7 cellular contexts compared by ENCODE assay signal in genomic region chr19:3479177-3479818, GRCh38. TPM values are rescaled to one million over a fixed set of nuclear protein-coding genes. Genes with fewer than 3 reads are reported as not detected.
DNase-seq lines count a peak whose midpoint lies in the region; ATAC-seq and TF ChIP-seq lines count a peak whose summit lies in the region.
"Had no signal": no experiment of that assay in that cellular context is flagged by ENCODE, and none has a peak within 500 bp of the region (broad histone marks: within the 10 kb centered on the region; RNA-seq: fewer than 3 reads in every experiment).

No MANE protein-coding gene starts in this region.

- H3K27me3 Mint-ChIP-seq in activated naive CD8-positive, alpha-beta T cell treated with anti-CD3 and anti-CD28 coated beads, Interleukin-2, amount 10 ng/mL, durations not matched to agents 7 days and 5 days = no peaks in the 10 kb centered on the region
- no peaks in the 10 kb centered on the region for H3K27me3 Mint-ChIP-seq in MCF 10A (ENCODE audit: insufficient read depth, unreplicated experiment)

- intact Hi-C loops in MCF 10A (cut with micrococcal nuclease) = no loop called here

- no TSS peak for BruUV-seq in MCF 10A (replicated peaks; lab: Mats Ljungman, UMichigan)

- no peak overlapping the region for H3K4me3 ChIP-seq in NB4 (ENCODE audit: low read depth, low read length)

- TF ChIP-seq CTCF in NB4 (IDR thresholded peaks at IDR 0.05; ENCODE audit: low read depth, low read length) (no peak), MCF 10A (IDR thresholded peaks at IDR 0.05; ENCODE audit: unreplicated experiment) (no peak)

- no peak for TF ChIP-seq POLR2A in NB4 (IDR thresholded peaks at IDR 0.05; ENCODE audit: extremely low read depth, insufficient read length)

- peak overlapping the region; percentile 91 for H3K4me3 Mint-ChIP-seq in activated naive CD8-positive, alpha-beta T cell treated with anti-CD3 and anti-CD28 coated beads, Interleukin-2, amount 10 ng/mL, durations not matched to agents 7 days and 5 days
- no peak overlapping the region for H3K4me3 Mint-ChIP-seq in MCF 10A (ENCODE audit: unreplicated experiment)
- H3K4me3 Mint-ChIP-seq: brain had no signal

- CTCF ChIA-PET in MCF 10A (lab: Yijun Ruan, JAX) = interaction anchor here (0.6 to 1.3 kb wide), 5 partner anchors 18 to 175 kb away, joined by 3 to 6 read pairs (median 4); no protein-coding TSS in a partner anchor

- POLR2A ChIA-PET in activated naive CD8-positive, alpha-beta T cell treated with anti-CD3 and anti-CD28 coated beads, Interleukin-2, amount 10 ng/mL, durations not matched to agents 7 days and 5 days (lab: Charles Lee) = interaction anchor here (0.6 to 1.7 kb wide), 4 partner anchors 20 to 783 kb away, joined by 3 to 4 read pairs (median 3); no protein-coding TSS in a partner anchor
- POLR2A ChIA-PET in MCF 10A (lab: Yijun Ruan, JAX) = interaction anchor here (1.2 to 1.4 kb wide), 2 partner anchors 21 to 174 kb away, joined by 5 to 7 read pairs; partner anchors contain the start of gene DOHH

- H3K9me3 Mint-ChIP-seq in activated naive CD8-positive, alpha-beta T cell treated with anti-CD3 and anti-CD28 coated beads, Interleukin-2, amount 10 ng/mL, durations not matched to agents 7 days and 5 days = no peaks in the 10 kb centered on the region
- H3K9me3 Mint-ChIP-seq in MCF 10A (ENCODE audit: unreplicated experiment) = no peaks in the 10 kb centered on the region

- DNase-seq in AML-193 (lab: John Stamatoyannopoulos, UW) = peak; percentile 67 to 71
- peak; percentile 64 for DNase-seq in NB4 (ENCODE audit: low read depth)
- peak; percentile 73 for DNase-seq in activated naive CD8-positive, alpha-beta T cell treated with anti-CD3 and anti-CD28 coated beads, Interleukin-2, amount 10 ng/mL, durations not matched to agents 7 days and 5 days
- DNase-seq in G401 (ENCODE audit: low spot score) = no peak
- no peak for DNase-seq in NCI-H1694 treated with DMSO at 0.1 percent for 48 hours (lab: John Stamatoyannopoulos, UW)
- no peak for DNase-seq in MCF 10A (ENCODE audit: unreplicated experiment)

- peak; percentile 43 for ATAC-seq in activated naive CD8-positive, alpha-beta T cell treated with anti-CD3 and anti-CD28 coated beads, Interleukin-2, amount 10 ng/mL, durations not matched to agents 7 days and 5 days (ENCODE audit: low read depth)

- no peaks in the 10 kb centered on the region for H3K36me3 Mint-ChIP-seq in activated naive CD8-positive, alpha-beta T cell treated with anti-CD3 and anti-CD28 coated beads, Interleukin-2, amount 10 ng/mL, durations not matched to agents 7 days and 5 days
- H3K36me3 Mint-ChIP-seq in MCF 10A (ENCODE audit: insufficient read depth, unreplicated experiment) = no peaks in the 10 kb centered on the region
- H3K36me3 Mint-ChIP-seq: brain had no signal

- in situ Hi-C loops in G401 (cut with HindIII; ENCODE audit: low sequenced_read_pairs) = no loop called here

- peaks cover 16% of the 10 kb centered on the region for H3K4me1 Mint-ChIP-seq in activated naive CD8-positive, alpha-beta T cell treated with anti-CD3 and anti-CD28 coated beads, Interleukin-2, amount 10 ng/mL, durations not matched to agents 7 days and 5 days
- H3K4me1 Mint-ChIP-seq in MCF 10A (ENCODE audit: insufficient read depth, unreplicated experiment) = no peaks in the 10 kb centered on the region
- H3K4me1 Mint-ChIP-seq: brain had no signal

- peak overlapping the region; percentile 96 for H3K27ac Mint-ChIP-seq in activated naive CD8-positive, alpha-beta T cell treated with anti-CD3 and anti-CD28 coated beads, Interleukin-2, amount 10 ng/mL, durations not matched to agents 7 days and 5 days
- H3K27ac Mint-ChIP-seq in MCF 10A (ENCODE audit: low read depth, unreplicated experiment) = no peak overlapping the region
- H3K27ac Mint-ChIP-seq: brain had no signal

RNA-seq across cellular contexts. Expression of gene SMIM24, which starts 1.0 kb away (rescaled TPM):
- 1 to 10 TPM; 5.2 to 6.0 TPM for total RNA-seq in activated naive CD8-positive, alpha-beta T cell treated with anti-CD3 and anti-CD28 coated beads, Interleukin-2, amount 10 ng/mL, durations not matched to agents 7 days and 5 days
- 0.24 TPM in 1 of 2 replicates, not detected in the other for total RNA-seq in G401 (2014; rRNA removed; shearing (Covaris generic))
- not detected in 2 replicates for total RNA-seq in MCF 10A (2022)

RNA-seq across cellular contexts. Expression of gene SMIM44, which starts 3.9 kb away (rescaled TPM):
- total RNA-seq in activated naive CD8-positive, alpha-beta T cell treated with anti-CD3 and anti-CD28 coated beads, Interleukin-2, amount 10 ng/mL, durations not matched to agents 7 days and 5 days = not detected
- not detected in 2 replicates for total RNA-seq in G401 (2014; rRNA removed; shearing (Covaris generic))
- total RNA-seq in MCF 10A (2022) = not detected in 2 replicates

RNA-seq across cellular contexts. Expression of gene DOHH, which starts 21.2 kb away (rescaled TPM):
- total RNA-seq in activated naive CD8-positive, alpha-beta T cell treated with anti-CD3 and anti-CD28 coated beads, Interleukin-2, amount 10 ng/mL, durations not matched to agents 7 days and 5 days = 10 to 100 TPM in 1 of 2 experiments, 1 to 10 TPM in 1; 9.9 to 12.1 TPM
- total RNA-seq in G401 (2014; rRNA removed; shearing (Covaris generic)) = 53.9 and 64.8 TPM in 2 replicates
- total RNA-seq in MCF 10A (2022) = 14.9 and 16.3 TPM in 2 replicates

RNA-seq across cellular contexts. Expression of gene FZR1, which starts 26.8 kb away (rescaled TPM):
- 10 to 100 TPM; 82.9 to 83.6 TPM for total RNA-seq in activated naive CD8-positive, alpha-beta T cell treated with anti-CD3 and anti-CD28 coated beads, Interleukin-2, amount 10 ng/mL, durations not matched to agents 7 days and 5 days
- total RNA-seq in G401 (2014; rRNA removed; shearing (Covaris generic)) = 76.0 and 81.3 TPM in 2 replicates
- 46.4 and 48.9 TPM in 2 replicates for total RNA-seq in MCF 10A (2022)

RNA-seq across cellular contexts. Expression of gene TEKTIP1, which starts 59.7 kb away (rescaled TPM):
- 10 to 100 TPM; 11.4 to 13.9 TPM for total RNA-seq in activated naive CD8-positive, alpha-beta T cell treated with anti-CD3 and anti-CD28 coated beads, Interleukin-2, amount 10 ng/mL, durations not matched to agents 7 days and 5 days
- not detected in 2 replicates for total RNA-seq in G401 (2014; rRNA removed; shearing (Covaris generic))
- total RNA-seq in MCF 10A (2022) = 0.49 and 1.0 TPM in 2 replicates

Comparison
In these comparisons a context has a peak if more than half of its experiments do, and no peak if none do; other contexts are left out.
1. DNase-seq: peak in AML-193 (2 of 2), NB4 (single experiment) and activated naive CD8-positive, alpha-beta T cell treated with anti-CD3 and anti-CD28 coated beads, Interleukin-2, amount 10 ng/mL, durations not matched to agents 7 days and 5 days (single experiment); none in G401 (single experiment), NCI-H1694 treated with DMSO at 0.1 percent for 48 hours (single experiment) and MCF 10A (single experiment).